Comparison of ENCODE assay signal across 3 cellular contexts in genomic region chr11:127270848-127271247, GRCh38.
"Had no signal": no experiment of that assay in that cellular context is flagged by ENCODE, and none has a peak within 500 bp of the region (broad histone marks: within the 10 kb centered on the region; RNA-seq: fewer than 3 reads in every experiment).

No MANE protein-coding gene starts in this region.

- DNase-seq: GDM1, GF-D8 had no signal

- ATAC-seq: GM12878 had no signal
